Comparison of ENCODE assay signal across 2 cellular contexts in genomic region chr2:168583064-168583709, GRCh38.
TF ChIP-seq lines count a peak whose summit lies in the region.

No MANE protein-coding gene starts in this region.

TF ChIP-seq in GM23338, 12 proteins besides CTCF, POLR2A, EP300 and RAD21 (continued from another document):
- TF ChIP-seq ZNF462 (CRISPR knock-in tag; IDR thresholded peaks at IDR 0.05) (no peak), STAT1 (IDR thresholded peaks at IDR 0.05; ENCODE audit: unreplicated experiment) (no peak), CREB1 (CRISPR knock-in tag; IDR thresholded peaks at IDR 0.05; ENCODE audit: low read depth) (no peak), EZH2 (IDR thresholded peaks at IDR 0.05; ENCODE audit: low read depth, unreplicated experiment) (no peak), ZNF331 (CRISPR knock-in tag; IDR thresholded peaks at IDR 0.05; ENCODE audit: low read depth) (no peak), NANOG (IDR thresholded peaks at IDR 0.05; ENCODE audit: borderline replicate concordance) (no peak), JUNB (IDR thresholded peaks at IDR 0.05; ENCODE audit: unreplicated experiment) (no peak), EZH2phosphoT487 (IDR thresholded peaks at IDR 0.05; ENCODE audit: unreplicated experiment) (no peak), ETS1 (IDR thresholded peaks at IDR 0.05) (no peak), ZNF114 (CRISPR knock-in tag; IDR thresholded peaks at IDR 0.05) (no peak), REST (IDR thresholded peaks at IDR 0.05; ENCODE audit: unreplicated experiment) (no peak)
TF ChIP-seq in GM23338: peak in this region for 0.

TF ChIP-seq in WTC11, 78 proteins besides CTCF, POLR2A, EP300 and RAD21 (continued from another document):
- TF ChIP-seq ZSCAN18 (CRISPR knock-in tag; IDR thresholded peaks at IDR 0.05): no peak
- no peak for TF ChIP-seq FOXJ3 (CRISPR knock-in tag; IDR thresholded peaks at IDR 0.05; ENCODE audit: borderline replicate concordance)
- no peak for TF ChIP-seq ESRRA (CRISPR knock-in tag; IDR thresholded peaks at IDR 0.05; ENCODE audit: borderline replicate concordance)
- TF ChIP-seq ZNF138 (CRISPR knock-in tag; conservative IDR thresholded peaks at IDR 0.05): no peak
- no peak for TF ChIP-seq ZBTB21 (CRISPR knock-in tag; IDR thresholded peaks at IDR 0.05; ENCODE audit: borderline replicate concordance)
- TF ChIP-seq IRF2 (CRISPR knock-in tag; IDR thresholded peaks at IDR 0.05; ENCODE audit: borderline replicate concordance, low read depth): no peak
- TF ChIP-seq PRDM15 (CRISPR knock-in tag; IDR thresholded peaks at IDR 0.05): no peak
- no peak for TF ChIP-seq NFATC4 (CRISPR knock-in tag; IDR thresholded peaks at IDR 0.05)
